Comparison of ENCODE assay signal across 23 cellular contexts in genomic region chr6:168915855-168916254, GRCh38.
"Had no signal": no experiment of that assay in that cellular context is flagged by ENCODE, and none has a peak within 500 bp of the region (broad histone marks: within the 10 kb centered on the region; RNA-seq: fewer than 3 reads in every experiment).

No MANE protein-coding gene starts in this region.

- H3K9me3 Mint-ChIP-seq: activated B cell treated with CpG ODN at 0.5 μM for 24 hours; activated naive CD4-positive, alpha-beta T cell treated with anti-CD3 and anti-CD28 coated beads for 36 hours; activated naive CD8-positive, alpha-beta T cell treated with anti-CD3 and anti-CD28 coated beads, Interleukin-2, amount 10 ng/mL, durations not matched to agents 7 days and 5 days; activated T-cell treated with anti-CD3 and anti-CD28 coated beads, Interleukin-2, amount 50 U/mL, for 72 hours; memory B cell; naive B cell; stimulated activated memory B cell treated with anti-CD40 and anti-IgM and Interleukin-4, amounts not matched to agents 10 μg/mL and 1 μg/mL and 100 μg/mL, for 72 hours had no signal

- H3K4me3 Mint-ChIP-seq: activated B cell treated with CpG ODN at 0.5 μM for 24 hours; activated CD4-positive, alpha-beta T cell treated with anti-CD3 and anti-CD28 coated beads for 36 hours; activated naive CD4-positive, alpha-beta T cell treated with anti-CD3 and anti-CD28 coated beads for 36 hours; activated naive CD8-positive, alpha-beta T cell treated with anti-CD3 and anti-CD28 coated beads, Interleukin-2, amount 10 ng/mL, durations not matched to agents 7 days and 5 days; activated T-cell treated with anti-CD3 and anti-CD28 coated beads, Interleukin-2, amount 50 U/mL, for 72 hours; memory B cell; naive B cell; stimulated activated memory B cell treated with anti-CD40 and anti-IgM and Interleukin-4, amounts not matched to agents 10 μg/mL and 1 μg/mL and 100 μg/mL, for 72 hours had no signal

- H3K27me3 Mint-ChIP-seq: activated B cell treated with CpG ODN at 0.5 μM for 24 hours; activated CD4-positive, alpha-beta T cell treated with anti-CD3 and anti-CD28 coated beads for 36 hours; naive B cell had no signal

- H3K9me3 ChIP-seq: colonic mucosa, esophagus muscularis mucosa, right lobe of liver, vagina had no signal

- H3K4me1 Mint-ChIP-seq: activated B cell treated with CpG ODN at 0.5 μM for 24 hours; activated CD4-positive, alpha-beta T cell treated with anti-CD3 and anti-CD28 coated beads for 36 hours; memory B cell; naive B cell; stimulated activated memory B cell treated with anti-CD40 and anti-IgM and Interleukin-4, amounts not matched to agents 10 μg/mL and 1 μg/mL and 100 μg/mL, for 72 hours had no signal

- H3K27ac Mint-ChIP-seq: activated B cell treated with CpG ODN at 0.5 μM for 24 hours; activated CD4-positive, alpha-beta T cell treated with anti-CD3 and anti-CD28 coated beads for 36 hours; activated naive CD4-positive, alpha-beta T cell treated with anti-CD3 and anti-CD28 coated beads for 36 hours; activated naive CD8-positive, alpha-beta T cell treated with anti-CD3 and anti-CD28 coated beads, Interleukin-2, amount 10 ng/mL, durations not matched to agents 7 days and 5 days; activated T-cell treated with anti-CD3 and anti-CD28 coated beads, Interleukin-2, amount 50 U/mL, for 72 hours; memory B cell; naive B cell; stimulated activated memory B cell treated with anti-CD40 and anti-IgM and Interleukin-4, amounts not matched to agents 10 μg/mL and 1 μg/mL and 100 μg/mL, for 72 hours had no signal

- H3K36me3 ChIP-seq: colonic mucosa, esophagus muscularis mucosa, right lobe of liver, vagina had no signal

- DNase-seq: activated B cell treated with CpG ODN at 0.5 μM for 24 hours; activated CD4-positive, alpha-beta T cell treated with anti-CD3 and anti-CD28 coated beads for 36 hours; activated CD4-positive, alpha-beta T cell treated with anti-CD3 and anti-CD28 coated beads, Interleukin-2, amount 50 U/mL, for 4 hours; activated CD8-positive, alpha-beta memory T cell treated with anti-CD3 and anti-CD28 coated beads, Interleukin-2, amount 50 U/mL, for 48 hours; activated effector memory CD4-positive, alpha-beta T cell treated with Interleukin-2 at 50 U/mL for 16 hours; activated naive CD4-positive, alpha-beta T cell treated with anti-CD3 and anti-CD28 coated beads for 36 hours; activated naive CD8-positive, alpha-beta T cell treated with anti-CD3 and anti-CD28 coated beads, Interleukin-2, amount 10 ng/mL, durations not matched to agents 7 days and 5 days; activated T-cell treated with anti-CD3 and anti-CD28 coated beads, Interleukin-2, amount 50 U/mL, for 72 hours; amygdala; dorsolateral prefrontal cortex; left cardiac atrium; naive B cell; posterior cingulate gyrus; right lobe of liver; stimulated activated CD4-positive, alpha-beta T cell treated with anti-CD3 and anti-CD28 coated beads, Interleukin-15, amount 100 ng/mL, for 24 hours; T1000; trophoblast cell had no signal

- H3K36me3 Mint-ChIP-seq: activated naive CD8-positive, alpha-beta T cell treated with anti-CD3 and anti-CD28 coated beads, Interleukin-2, amount 10 ng/mL, durations not matched to agents 7 days and 5 days; memory B cell; naive B cell; stimulated activated memory B cell treated with anti-CD40 and anti-IgM and Interleukin-4, amounts not matched to agents 10 μg/mL and 1 μg/mL and 100 μg/mL, for 72 hours had no signal

- H3K4me1 ChIP-seq: colonic mucosa, right lobe of liver had no signal

- ATAC-seq: activated CD4-positive, alpha-beta T cell treated with anti-CD3 and anti-CD28 coated beads for 36 hours; activated T-cell treated with anti-CD3 and anti-CD28 coated beads, Interleukin-2, amount 50 U/mL, for 72 hours; right lobe of liver; stimulated activated memory B cell treated with anti-CD40 and anti-IgM and Interleukin-4, amounts not matched to agents 10 μg/mL and 1 μg/mL and 100 μg/mL, for 72 hours had no signal

- H3K4me3 ChIP-seq: colonic mucosa, dorsolateral prefrontal cortex, esophagus muscularis mucosa, right lobe of liver, skin epidermis, vagina had no signal
